Comparison of ENCODE assay signal across 1 cellular context in genomic region chr10:107771066-107771465, GRCh38.
TF ChIP-seq lines count a peak whose summit lies in the region.

No MANE protein-coding gene starts in this region.

TF ChIP-seq in IMR-90, 13 proteins besides CTCF, POLR2A, EP300 and RAD21:
- TF ChIP-seq NFE2L2 (IDR thresholded peaks at IDR 0.05; ENCODE audit: low read depth, low read length) (no peak), ELK1 (IDR thresholded peaks at IDR 0.05; ENCODE audit: borderline replicate concordance, low read depth, low read length) (no peak), MXI1 (IDR thresholded peaks at IDR 0.05; ENCODE audit: borderline replicate concordance, low read depth, low read length) (no peak), FOS (IDR thresholded peaks at IDR 0.05; ENCODE audit: low read depth, low read length) (no peak)
